Comparison of ENCODE assay signal across 8 cellular contexts in genomic region chr19:3606690-3607289, GRCh38. TPM values are rescaled to one million over a fixed set of nuclear protein-coding genes. Genes with fewer than 3 reads are reported as not detected.
DNase-seq lines count a peak whose midpoint lies in the region; ATAC-seq lines count a peak whose summit lies in the region.

TBXA2R (minus strand) TSS chr19:3606875; CDS start chr19:3600634, 6,241 bp downstream.

- H3K9me3 ChIP-seq in right cardiac atrium (ENCODE audit: control insufficient read depth, low read length), result no peaks in the 10 kb centered on the region

- peak within 1 kb of the TSS; percentile 71 for H3K4me3 ChIP-seq in right cardiac atrium (ENCODE audit: low read length)
- H3K4me3 ChIP-seq in skeletal muscle cell (ENCODE audit: low read depth, low read length), result peak within 1 kb of the TSS; percentile 61

- ATAC-seq in right cardiac atrium, result peak; percentile 69 to 76
- no peak for ATAC-seq in HG02798 (IDR thresholded peaks at IDR 0.05; ENCODE audit: poor library complexity, unreplicated experiment)

- intact Hi-C loops in right cardiac atrium (cut with DNase I), result no loop called here

- DNase-seq in NCI-H1417 (lab: John Stamatoyannopoulos, UW) (peak in 2 of 3 experiments; percentile 75 to 77), NCI-H1417 treated with DMSO at 0.1 percent for 48 hours (lab: John Stamatoyannopoulos, UW) (no peak), RPMI7951 (ENCODE audit: low read depth) (peak; percentile 69), amniotic stem cell (lab: John Stamatoyannopoulos, UW) (peak; percentile 24), right cardiac atrium (peak; percentile 83 to 95 (median 94)), skeletal muscle cell (ENCODE audit: low read depth) (peak; percentile 13), occipital lobe (lab: John Stamatoyannopoulos, UW) (no peak)

- peaks cover 3% of the 10 kb centered on the region for H3K4me1 ChIP-seq in right cardiac atrium (ENCODE audit: control insufficient read depth, insufficient read depth, low read length)

- no peaks in the 10 kb centered on the region for H3K27me3 ChIP-seq in right cardiac atrium (ENCODE audit: control insufficient read depth, insufficient read depth)

- 2% methylated on average over 46 of the region's 46 CpGs for WGBS in right cardiac atrium

- H3K27ac ChIP-seq in right cardiac atrium (ENCODE audit: low read length), result peak within 1 kb of the TSS; percentile 60

RNA-seq across cellular contexts. Expression of gene TBXA2R, which starts in this region (rescaled TPM):
- 4.3 and 4.4 TPM in 2 replicates for total RNA-seq in RPMI7951 (2014; rRNA removed; shearing (Covaris generic))
- total RNA-seq in right cardiac atrium, result 1 to 10 TPM; 1.3 to 2.2 (median 2.0) TPM
- polyA plus RNA-seq in right cardiac atrium, result 1.8 TPM
- 0.78 TPM for total RNA-seq in occipital lobe

Comparison
In these comparisons a context has a peak if more than half of its experiments do, and no peak if none do; other contexts are left out.
1. DNase-seq: peak in NCI-H1417 (2 of 3), RPMI7951 (single experiment), amniotic stem cell (single experiment), right cardiac atrium (3 of 3) and skeletal muscle cell (single experiment); none in NCI-H1417 treated with DMSO at 0.1 percent for 48 hours (single experiment) and occipital lobe (single experiment).